In the genomic region with DNA sequence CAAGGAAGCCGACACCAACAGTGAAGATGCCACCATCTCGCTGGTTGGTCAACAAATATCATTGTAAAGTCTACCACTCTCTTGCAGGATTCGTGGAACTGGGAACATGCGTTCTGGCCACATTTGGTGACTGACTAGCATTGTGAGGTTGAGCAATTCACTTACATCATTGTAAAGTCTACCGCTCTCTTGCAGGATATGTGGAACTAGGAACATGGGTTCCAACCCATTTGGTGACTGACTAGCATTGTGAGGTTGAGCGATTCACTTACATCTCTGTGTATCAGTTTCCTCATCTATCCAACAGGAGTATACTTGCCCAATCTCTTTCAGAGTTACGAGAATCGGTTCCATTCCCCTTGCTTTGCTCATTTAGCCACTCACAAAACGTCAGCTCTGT, we compare ENCODE assay signal across 18 cellular contexts.
"Had no signal": no experiment of that assay in that cellular context is flagged by ENCODE, and none has a peak within 500 bp of the region (broad histone marks: within the 10 kb centered on the region; RNA-seq: fewer than 3 reads in every experiment).

No MANE protein-coding gene starts in this region.

- DNase-seq: activated CD4-positive, alpha-beta T cell treated with anti-CD3 and anti-CD28 coated beads for 1 hour; activated CD4-positive, alpha-beta T cell treated with anti-CD3 and anti-CD28 coated beads, Interleukin-2, amount 50 U/mL, for 48 hours; activated naive CD8-positive, alpha-beta T cell treated with anti-CD3 and anti-CD28 coated beads for 36 hours; amygdala; dorsolateral prefrontal cortex; foreskin melanocyte; glutamatergic neuron; hypothalamus; islet precursor cell; left colon; nucleus accumbens; retina; stimulated activated naive CD4-positive, alpha-beta T cell; T-helper 2 cell; WERI-Rb-1 had no signal

- H3K36me3 Mint-ChIP-seq: activated naive CD8-positive, alpha-beta T cell treated with anti-CD3 and anti-CD28 coated beads for 36 hours had no signal

- H3K36me3 ChIP-seq: cardiac muscle cell, WERI-Rb-1 had no signal

- ATAC-seq: left colon had no signal

- H3K27ac ChIP-seq: cardiac muscle cell, dorsolateral prefrontal cortex, WERI-Rb-1 had no signal

- H3K4me3 ChIP-seq: cardiac muscle cell, dorsolateral prefrontal cortex, lung had no signal

- H3K9me3 Mint-ChIP-seq: activated naive CD8-positive, alpha-beta T cell treated with anti-CD3 and anti-CD28 coated beads for 36 hours; nephron had no signal

- H3K4me1 Mint-ChIP-seq: activated naive CD8-positive, alpha-beta T cell treated with anti-CD3 and anti-CD28 coated beads for 36 hours had no signal

- H3K4me3 Mint-ChIP-seq: activated naive CD8-positive, alpha-beta T cell treated with anti-CD3 and anti-CD28 coated beads for 36 hours; nephron had no signal

- H3K27me3 Mint-ChIP-seq: activated naive CD8-positive, alpha-beta T cell treated with anti-CD3 and anti-CD28 coated beads for 36 hours had no signal

- H3K27ac Mint-ChIP-seq: activated naive CD8-positive, alpha-beta T cell treated with anti-CD3 and anti-CD28 coated beads for 36 hours; nephron had no signal
